In the genomic region with DNA sequence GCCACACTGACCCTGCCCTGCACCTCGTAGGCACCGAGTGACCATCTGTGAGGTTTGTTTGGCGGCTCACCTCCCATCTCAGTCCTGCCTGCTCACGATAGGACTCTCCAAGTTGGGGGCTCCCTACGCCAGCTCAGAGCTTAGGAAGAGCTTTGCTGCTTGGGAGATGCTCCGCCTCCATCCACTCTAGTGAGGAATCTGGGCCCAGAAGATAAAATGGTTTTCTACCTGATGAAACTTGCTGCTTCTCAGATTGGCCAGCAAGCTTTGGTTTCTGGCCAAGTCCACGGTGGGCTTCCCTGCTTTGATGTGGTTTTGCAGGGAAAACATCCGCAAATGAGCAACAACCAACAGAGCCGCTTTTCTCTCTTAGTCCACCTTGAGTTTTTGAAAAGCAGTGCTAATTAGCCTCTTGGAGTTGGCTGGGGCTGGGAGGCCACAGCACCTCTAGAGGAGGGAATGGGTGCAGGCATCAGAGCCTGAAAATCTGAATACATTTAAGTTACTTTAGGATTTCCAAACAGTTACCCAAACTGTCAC, we compare ENCODE assay signal across 1 cellular context.
TF ChIP-seq lines count a peak whose summit lies in the region.

No MANE protein-coding gene starts in this region.

TF ChIP-seq in HepG2, 621 proteins besides CTCF, POLR2A, EP300 and RAD21 (continued from another document and continues in another):
- TF ChIP-seq ZNF10 (CRISPR knock-in tag; IDR thresholded peaks at IDR 0.05; ENCODE audit: borderline replicate concordance, low read depth), result no peak
- no peak for TF ChIP-seq ESRRA (CRISPR knock-in tag; IDR thresholded peaks at IDR 0.05; ENCODE audit: low read depth)
- peak; percentile 75; the same call in 1 of the 2 replicates for TF ChIP-seq FOXK1 (CRISPR knock-in tag; IDR thresholded peaks at IDR 0.05; ENCODE audit: borderline replicate concordance, low read depth)
- peak; percentile 72; the same call in 1 of the 2 replicates for TF ChIP-seq BCL6 (CRISPR knock-in tag; IDR thresholded peaks at IDR 0.05)
- TF ChIP-seq, protein P1, sequence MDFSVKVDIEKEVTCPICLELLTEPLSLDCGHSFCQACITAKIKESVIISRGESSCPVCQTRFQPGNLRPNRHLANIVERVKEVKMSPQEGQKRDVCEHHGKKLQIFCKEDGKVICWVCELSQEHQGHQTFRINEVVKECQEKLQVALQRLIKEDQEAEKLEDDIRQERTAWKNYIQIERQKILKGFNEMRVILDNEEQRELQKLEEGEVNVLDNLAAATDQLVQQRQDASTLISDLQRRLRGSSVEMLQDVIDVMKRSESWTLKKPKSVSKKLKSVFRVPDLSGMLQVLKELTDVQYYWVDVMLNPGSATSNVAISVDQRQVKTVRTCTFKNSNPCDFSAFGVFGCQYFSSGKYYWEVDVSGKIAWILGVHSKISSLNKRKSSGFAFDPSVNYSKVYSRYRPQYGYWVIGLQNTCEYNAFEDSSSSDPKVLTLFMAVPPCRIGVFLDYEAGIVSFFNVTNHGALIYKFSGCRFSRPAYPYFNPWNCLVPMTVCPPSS (IDR thresholded peaks at IDR 0.05), result no peak
- no peak for TF ChIP-seq ZNF234 (CRISPR knock-in tag; conservative IDR thresholded peaks at IDR 0.05)
- no peak for TF ChIP-seq KDM5B (CRISPR knock-in tag; IDR thresholded peaks at IDR 0.05; ENCODE audit: borderline replicate concordance)
- TF ChIP-seq, protein P2, sequence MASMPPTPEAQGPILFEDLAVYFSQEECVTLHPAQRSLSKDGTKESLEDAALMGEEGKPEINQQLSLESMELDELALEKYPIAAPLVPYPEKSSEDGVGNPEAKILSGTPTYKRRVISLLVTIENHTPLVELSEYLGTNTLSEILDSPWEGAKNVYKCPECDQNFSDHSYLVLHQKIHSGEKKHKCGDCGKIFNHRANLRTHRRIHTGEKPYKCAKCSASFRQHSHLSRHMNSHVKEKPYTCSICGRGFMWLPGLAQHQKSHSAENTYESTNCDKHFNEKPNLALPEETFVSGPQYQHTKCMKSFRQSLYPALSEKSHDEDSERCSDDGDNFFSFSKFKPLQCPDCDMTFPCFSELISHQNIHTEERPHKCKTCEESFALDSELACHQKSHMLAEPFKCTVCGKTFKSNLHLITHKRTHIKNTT (CRISPR knock-in tag; IDR thresholded peaks at IDR 0.05), result no peak
- peak; percentile 66 for TF ChIP-seq ZNF205 (CRISPR knock-in tag; IDR thresholded peaks at IDR 0.05)
- no peak for TF ChIP-seq ZNF468 (CRISPR knock-in tag; IDR thresholded peaks at IDR 0.05)
- TF ChIP-seq ZNF282 (IDR thresholded peaks at IDR 0.05; ENCODE audit: partially characterized antibody), result no peak
- no peak for TF ChIP-seq HNRNPUL1 (IDR thresholded peaks at IDR 0.05; ENCODE audit: low read depth, low read length)
- TF ChIP-seq, protein P3, sequence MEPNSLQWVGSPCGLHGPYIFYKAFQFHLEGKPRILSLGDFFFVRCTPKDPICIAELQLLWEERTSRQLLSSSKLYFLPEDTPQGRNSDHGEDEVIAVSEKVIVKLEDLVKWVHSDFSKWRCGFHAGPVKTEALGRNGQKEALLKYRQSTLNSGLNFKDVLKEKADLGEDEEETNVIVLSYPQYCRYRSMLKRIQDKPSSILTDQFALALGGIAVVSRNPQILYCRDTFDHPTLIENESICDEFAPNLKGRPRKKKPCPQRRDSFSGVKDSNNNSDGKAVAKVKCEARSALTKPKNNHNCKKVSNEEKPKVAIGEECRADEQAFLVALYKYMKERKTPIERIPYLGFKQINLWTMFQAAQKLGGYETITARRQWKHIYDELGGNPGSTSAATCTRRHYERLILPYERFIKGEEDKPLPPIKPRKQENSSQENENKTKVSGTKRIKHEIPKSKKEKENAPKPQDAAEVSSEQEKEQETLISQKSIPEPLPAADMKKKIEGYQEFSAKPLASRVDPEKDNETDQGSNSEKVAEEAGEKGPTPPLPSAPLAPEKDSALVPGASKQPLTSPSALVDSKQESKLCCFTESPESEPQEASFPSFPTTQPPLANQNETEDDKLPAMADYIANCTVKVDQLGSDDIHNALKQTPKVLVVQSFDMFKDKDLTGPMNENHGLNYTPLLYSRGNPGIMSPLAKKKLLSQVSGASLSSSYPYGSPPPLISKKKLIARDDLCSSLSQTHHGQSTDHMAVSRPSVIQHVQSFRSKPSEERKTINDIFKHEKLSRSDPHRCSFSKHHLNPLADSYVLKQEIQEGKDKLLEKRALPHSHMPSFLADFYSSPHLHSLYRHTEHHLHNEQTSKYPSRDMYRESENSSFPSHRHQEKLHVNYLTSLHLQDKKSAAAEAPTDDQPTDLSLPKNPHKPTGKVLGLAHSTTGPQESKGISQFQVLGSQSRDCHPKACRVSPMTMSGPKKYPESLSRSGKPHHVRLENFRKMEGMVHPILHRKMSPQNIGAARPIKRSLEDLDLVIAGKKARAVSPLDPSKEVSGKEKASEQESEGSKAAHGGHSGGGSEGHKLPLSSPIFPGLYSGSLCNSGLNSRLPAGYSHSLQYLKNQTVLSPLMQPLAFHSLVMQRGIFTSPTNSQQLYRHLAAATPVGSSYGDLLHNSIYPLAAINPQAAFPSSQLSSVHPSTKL (CRISPR knock-in tag; IDR thresholded peaks at IDR 0.05), result peak; percentile 89
- TF ChIP-seq, protein P4, sequence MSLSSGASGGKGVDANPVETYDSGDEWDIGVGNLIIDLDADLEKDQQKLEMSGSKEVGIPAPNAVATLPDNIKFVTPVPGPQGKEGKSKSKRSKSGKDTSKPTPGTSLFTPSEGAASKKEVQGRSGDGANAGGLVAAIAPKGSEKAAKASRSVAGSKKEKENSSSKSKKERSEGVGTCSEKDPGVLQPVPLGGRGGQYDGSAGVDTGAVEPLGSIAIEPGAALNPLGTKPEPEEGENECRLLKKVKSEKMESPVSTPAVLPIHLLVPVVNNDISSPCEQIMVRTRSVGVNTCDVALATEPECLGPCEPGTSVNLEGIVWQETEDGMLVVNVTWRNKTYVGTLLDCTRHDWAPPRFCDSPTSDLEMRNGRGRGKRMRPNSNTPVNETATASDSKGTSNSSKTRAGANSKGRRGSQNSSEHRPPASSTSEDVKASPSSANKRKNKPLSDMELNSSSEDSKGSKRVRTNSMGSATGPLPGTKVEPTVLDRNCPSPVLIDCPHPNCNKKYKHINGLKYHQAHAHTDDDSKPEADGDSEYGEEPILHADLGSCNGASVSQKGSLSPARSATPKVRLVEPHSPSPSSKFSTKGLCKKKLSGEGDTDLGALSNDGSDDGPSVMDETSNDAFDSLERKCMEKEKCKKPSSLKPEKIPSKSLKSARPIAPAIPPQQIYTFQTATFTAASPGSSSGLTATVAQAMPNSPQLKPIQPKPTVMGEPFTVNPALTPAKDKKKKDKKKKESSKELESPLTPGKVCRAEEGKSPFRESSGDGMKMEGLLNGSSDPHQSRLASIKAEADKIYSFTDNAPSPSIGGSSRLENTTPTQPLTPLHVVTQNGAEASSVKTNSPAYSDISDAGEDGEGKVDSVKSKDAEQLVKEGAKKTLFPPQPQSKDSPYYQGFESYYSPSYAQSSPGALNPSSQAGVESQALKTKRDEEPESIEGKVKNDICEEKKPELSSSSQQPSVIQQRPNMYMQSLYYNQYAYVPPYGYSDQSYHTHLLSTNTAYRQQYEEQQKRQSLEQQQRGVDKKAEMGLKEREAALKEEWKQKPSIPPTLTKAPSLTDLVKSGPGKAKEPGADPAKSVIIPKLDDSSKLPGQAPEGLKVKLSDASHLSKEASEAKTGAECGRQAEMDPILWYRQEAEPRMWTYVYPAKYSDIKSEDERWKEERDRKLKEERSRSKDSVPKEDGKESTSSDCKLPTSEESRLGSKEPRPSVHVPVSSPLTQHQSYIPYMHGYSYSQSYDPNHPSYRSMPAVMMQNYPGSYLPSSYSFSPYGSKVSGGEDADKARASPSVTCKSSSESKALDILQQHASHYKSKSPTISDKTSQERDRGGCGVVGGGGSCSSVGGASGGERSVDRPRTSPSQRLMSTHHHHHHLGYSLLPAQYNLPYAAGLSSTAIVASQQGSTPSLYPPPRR (CRISPR knock-in tag; IDR thresholded peaks at IDR 0.05; ENCODE audit: borderline replicate concordance), result peak; percentile 75; the same call in 1 of the 2 replicates
- TF ChIP-seq SMAD3 (CRISPR knock-in tag; IDR thresholded peaks at IDR 0.05), result peak; percentile 75; the same call in 1 of the 2 replicates
- TF ChIP-seq ZSCAN9 (CRISPR knock-in tag; IDR thresholded peaks at IDR 0.05; ENCODE audit: borderline replicate concordance), result peak; percentile 64; the same call in 1 of the 2 replicates
- TF ChIP-seq ZNF720 (CRISPR knock-in tag; IDR thresholded peaks at IDR 0.05), result no peak
- TF ChIP-seq CCDC6 (CRISPR knock-in tag; IDR thresholded peaks at IDR 0.05), result 0 out of 2 replicates have a peak, but pooled peaks have one; percentile 53
- TF ChIP-seq, protein P5, sequence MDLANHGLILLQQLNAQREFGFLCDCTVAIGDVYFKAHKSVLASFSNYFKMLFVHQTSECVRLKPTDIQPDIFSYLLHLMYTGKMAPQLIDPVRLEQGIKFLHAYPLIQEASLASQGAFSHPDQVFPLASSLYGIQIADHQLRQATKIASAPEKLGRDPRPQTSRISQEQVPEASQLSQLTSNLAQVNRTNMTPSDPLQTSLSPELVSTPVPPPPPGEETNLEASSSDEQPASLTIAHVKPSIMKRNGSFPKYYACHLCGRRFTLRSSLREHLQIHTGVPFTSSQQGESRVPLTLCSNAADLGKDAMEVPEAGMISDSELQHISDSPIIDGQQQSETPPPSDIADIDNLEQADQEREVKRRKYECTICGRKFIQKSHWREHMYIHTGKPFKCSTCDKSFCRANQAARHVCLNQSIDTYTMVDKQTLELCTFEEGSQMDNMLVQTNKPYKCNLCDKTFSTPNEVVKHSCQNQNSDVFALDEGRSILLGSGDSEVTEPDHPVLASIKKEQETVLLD (CRISPR knock-in tag; IDR thresholded peaks at IDR 0.05; ENCODE audit: low read depth), result no peak
- TF ChIP-seq POGZ (CRISPR knock-in tag; IDR thresholded peaks at IDR 0.05), result peak; percentile 53
- TF ChIP-seq NCOA2 (CRISPR knock-in tag; IDR thresholded peaks at IDR 0.05), result peak; percentile 86
- TF ChIP-seq, protein P6, sequence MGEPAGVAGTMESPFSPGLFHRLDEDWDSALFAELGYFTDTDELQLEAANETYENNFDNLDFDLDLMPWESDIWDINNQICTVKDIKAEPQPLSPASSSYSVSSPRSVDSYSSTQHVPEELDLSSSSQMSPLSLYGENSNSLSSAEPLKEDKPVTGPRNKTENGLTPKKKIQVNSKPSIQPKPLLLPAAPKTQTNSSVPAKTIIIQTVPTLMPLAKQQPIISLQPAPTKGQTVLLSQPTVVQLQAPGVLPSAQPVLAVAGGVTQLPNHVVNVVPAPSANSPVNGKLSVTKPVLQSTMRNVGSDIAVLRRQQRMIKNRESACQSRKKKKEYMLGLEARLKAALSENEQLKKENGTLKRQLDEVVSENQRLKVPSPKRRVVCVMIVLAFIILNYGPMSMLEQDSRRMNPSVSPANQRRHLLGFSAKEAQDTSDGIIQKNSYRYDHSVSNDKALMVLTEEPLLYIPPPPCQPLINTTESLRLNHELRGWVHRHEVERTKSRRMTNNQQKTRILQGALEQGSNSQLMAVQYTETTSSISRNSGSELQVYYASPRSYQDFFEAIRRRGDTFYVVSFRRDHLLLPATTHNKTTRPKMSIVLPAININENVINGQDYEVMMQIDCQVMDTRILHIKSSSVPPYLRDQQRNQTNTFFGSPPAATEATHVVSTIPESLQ (CRISPR knock-in tag; conservative IDR thresholded peaks at IDR 0.05), result no peak
- TF ChIP-seq, protein P7, sequence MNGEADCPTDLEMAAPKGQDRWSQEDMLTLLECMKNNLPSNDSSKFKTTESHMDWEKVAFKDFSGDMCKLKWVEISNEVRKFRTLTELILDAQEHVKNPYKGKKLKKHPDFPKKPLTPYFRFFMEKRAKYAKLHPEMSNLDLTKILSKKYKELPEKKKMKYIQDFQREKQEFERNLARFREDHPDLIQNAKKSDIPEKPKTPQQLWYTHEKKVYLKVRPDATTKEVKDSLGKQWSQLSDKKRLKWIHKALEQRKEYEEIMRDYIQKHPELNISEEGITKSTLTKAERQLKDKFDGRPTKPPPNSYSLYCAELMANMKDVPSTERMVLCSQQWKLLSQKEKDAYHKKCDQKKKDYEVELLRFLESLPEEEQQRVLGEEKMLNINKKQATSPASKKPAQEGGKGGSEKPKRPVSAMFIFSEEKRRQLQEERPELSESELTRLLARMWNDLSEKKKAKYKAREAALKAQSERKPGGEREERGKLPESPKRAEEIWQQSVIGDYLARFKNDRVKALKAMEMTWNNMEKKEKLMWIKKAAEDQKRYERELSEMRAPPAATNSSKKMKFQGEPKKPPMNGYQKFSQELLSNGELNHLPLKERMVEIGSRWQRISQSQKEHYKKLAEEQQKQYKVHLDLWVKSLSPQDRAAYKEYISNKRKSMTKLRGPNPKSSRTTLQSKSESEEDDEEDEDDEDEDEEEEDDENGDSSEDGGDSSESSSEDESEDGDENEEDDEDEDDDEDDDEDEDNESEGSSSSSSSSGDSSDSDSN (CRISPR knock-in tag; IDR thresholded peaks at IDR 0.05), result no peak
- TF ChIP-seq IKZF4 (CRISPR knock-in tag; IDR thresholded peaks at IDR 0.05; ENCODE audit: borderline replicate concordance, low read depth, not compliant biosample characterization), result no peak
- TF ChIP-seq ZNF230 (CRISPR knock-in tag; IDR thresholded peaks at IDR 0.05), result peak; percentile 58; the same call in 1 of the 2 replicates
- TF ChIP-seq NR2F1 (CRISPR knock-in tag; IDR thresholded peaks at IDR 0.05), result 0 out of 4 replicates have a peak, but pooled peaks of 1 of the 2 experiments have one; percentile 32
- no peak for TF ChIP-seq ZNF652 (CRISPR knock-in tag; IDR thresholded peaks at IDR 0.05; ENCODE audit: borderline replicate concordance, low read depth)
- 0 out of 2 replicates have a peak, but pooled peaks have one; percentile 60 for TF ChIP-seq KLF9 (CRISPR knock-in tag; IDR thresholded peaks at IDR 0.05; ENCODE audit: low read depth)
- TF ChIP-seq CHD4 (IDR thresholded peaks at IDR 0.05; ENCODE audit: borderline replicate concordance, low read length), result no peak
- TF ChIP-seq ZNF225 (CRISPR knock-in tag; IDR thresholded peaks at IDR 0.05), result no peak
- TF ChIP-seq, protein P8, sequence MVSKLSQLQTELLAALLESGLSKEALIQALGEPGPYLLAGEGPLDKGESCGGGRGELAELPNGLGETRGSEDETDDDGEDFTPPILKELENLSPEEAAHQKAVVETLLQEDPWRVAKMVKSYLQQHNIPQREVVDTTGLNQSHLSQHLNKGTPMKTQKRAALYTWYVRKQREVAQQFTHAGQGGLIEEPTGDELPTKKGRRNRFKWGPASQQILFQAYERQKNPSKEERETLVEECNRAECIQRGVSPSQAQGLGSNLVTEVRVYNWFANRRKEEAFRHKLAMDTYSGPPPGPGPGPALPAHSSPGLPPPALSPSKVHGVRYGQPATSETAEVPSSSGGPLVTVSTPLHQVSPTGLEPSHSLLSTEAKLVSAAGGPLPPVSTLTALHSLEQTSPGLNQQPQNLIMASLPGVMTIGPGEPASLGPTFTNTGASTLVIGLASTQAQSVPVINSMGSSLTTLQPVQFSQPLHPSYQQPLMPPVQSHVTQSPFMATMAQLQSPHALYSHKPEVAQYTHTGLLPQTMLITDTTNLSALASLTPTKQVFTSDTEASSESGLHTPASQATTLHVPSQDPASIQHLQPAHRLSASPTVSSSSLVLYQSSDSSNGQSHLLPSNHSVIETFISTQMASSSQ (IDR thresholded peaks at IDR 0.05; ENCODE audit: low read depth), result 0 out of 2 replicates have a peak, but pooled peaks have one; percentile 45
- TF ChIP-seq, protein P8 (CRISPR knock-in tag; IDR thresholded peaks at IDR 0.05; ENCODE audit: borderline replicate concordance), result peak; percentile 77
- TF ChIP-seq ZNF143 (CRISPR knock-in tag; IDR thresholded peaks at IDR 0.05), result no peak
